In the genomic region with DNA sequence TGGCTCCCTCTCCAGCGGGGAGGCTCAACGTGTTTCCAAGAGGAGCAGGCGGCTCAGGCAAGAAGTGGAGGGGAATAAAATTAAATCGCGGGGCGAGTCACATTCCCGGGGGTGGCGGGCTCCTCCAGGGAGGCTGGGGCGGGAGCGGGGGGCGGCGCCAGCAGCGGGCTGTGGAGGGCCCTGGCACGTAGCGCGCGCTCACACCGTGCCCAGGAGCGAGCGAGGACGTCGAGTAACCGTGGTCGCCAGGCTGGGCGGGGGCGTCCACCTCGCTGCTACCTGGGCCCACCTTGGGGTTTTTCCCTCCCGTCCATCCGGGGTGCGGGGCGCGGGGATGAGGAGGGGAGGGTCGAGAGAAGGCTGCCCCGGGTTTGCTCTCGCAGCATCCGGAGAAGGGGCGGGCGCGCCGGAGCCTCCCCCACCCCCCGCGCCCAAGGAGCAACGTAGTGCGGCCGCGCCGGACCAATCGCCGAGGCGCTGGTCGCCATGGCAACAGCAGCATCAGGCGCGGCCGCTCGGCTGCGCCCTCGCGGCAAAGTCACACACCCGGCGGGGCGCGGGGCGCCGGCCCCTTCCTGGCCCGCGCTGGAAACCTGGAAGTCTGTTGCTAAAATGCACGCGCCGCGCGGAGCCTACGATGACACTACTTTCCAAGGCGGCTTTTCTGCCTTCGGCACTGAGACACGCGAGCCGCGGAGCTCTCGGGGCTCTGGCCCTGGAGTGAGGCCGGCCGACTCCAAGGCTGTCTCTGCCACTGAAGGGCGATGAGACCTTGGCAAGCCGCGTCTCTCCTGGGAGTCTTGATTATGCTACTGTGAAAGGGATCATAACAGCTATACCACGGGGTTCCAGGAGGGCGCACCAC, we compare ENCODE assay signal across 8 cellular contexts. TPM values are rescaled to one million over a fixed set of nuclear protein-coding genes. Genes with fewer than 3 reads are reported as not detected.
DNase-seq lines count a peak whose midpoint lies in the region; ATAC-seq and TF ChIP-seq lines count a peak whose summit lies in the region.

A gene (minus strand): TSS at position 388 of the 865 bp plus-strand sequence. CDS start 415 bp downstream, outside the sequence.

- no peaks in the 10 kb centered on the region for H3K36me3 ChIP-seq in cardiac muscle cell
- H3K36me3 ChIP-seq in tibial artery, result no peaks in the 10 kb centered on the region

- intact Hi-C loops in posterior vena cava (cut with DNase I) (no loop called here), tibial artery (cut with DNase I; ENCODE audit: low total_unique reads) (loop anchor here (10.0 kb wide), 1 partner anchor 58 kb away; no protein-coding TSS in a partner anchor)

- no peak for DNase-seq in GM12864 (ENCODE audit: low read depth)
- peak; percentile 90 for DNase-seq in NCI-H748 (lab: John Stamatoyannopoulos, UW; ENCODE audit: unreplicated experiment)
- peak; percentile 84 for DNase-seq in activated gamma-delta T cell (lab: John Stamatoyannopoulos, UW)
- peak; percentile 23 to 62 for DNase-seq in cardiac muscle cell (ENCODE audit: low read depth in 1 of 2, low spot score in 1 of 2)
- peak; percentile 91 for DNase-seq in posterior vena cava (ENCODE audit: low spot score)
- peak; percentile 54 to 87 for DNase-seq in tibial artery
- no peak for DNase-seq in NOMO-1 treated with DMSO at 0.1 percent for 48 hours (lab: John Stamatoyannopoulos, UW; ENCODE audit: unreplicated experiment)

- ATAC-seq in HG02571 (IDR thresholded peaks at IDR 0.05; ENCODE audit: unreplicated experiment), result peak; percentile 49

- peaks cover 64% of the 10 kb centered on the region for H3K27me3 ChIP-seq in cardiac muscle cell
- peaks cover 0 to 17% of the 10 kb centered on the region in 2 donors for H3K27me3 ChIP-seq in tibial artery

- no peaks in the 10 kb centered on the region for H3K9me3 ChIP-seq in cardiac muscle cell (ENCODE audit: low read depth)
- H3K9me3 ChIP-seq in tibial artery, result no peaks in the 10 kb centered on the region

- H3K27ac ChIP-seq in cardiac muscle cell (no peak within 1 kb of the TSS), tibial artery (peak within 1 kb of the TSS; percentile 67 to 76)

- peak within 1 kb of the TSS; percentile 57 for H3K4me3 ChIP-seq in GM12864 (ENCODE audit: low read depth, low read length)
- no peak within 1 kb of the TSS for H3K4me3 ChIP-seq in cardiac muscle cell
- H3K4me3 ChIP-seq in tibial artery, result peak within 1 kb of the TSS; percentile 52 to 56

- H3K4me1 ChIP-seq in cardiac muscle cell (ENCODE audit: low read depth) (no peaks in the 10 kb centered on the region), tibial artery (peaks cover 0 to 43% (median 34%) of the 10 kb centered on the region in 4 donors)

- TF ChIP-seq CTCF in GM12864 (IDR thresholded peaks at IDR 0.05; ENCODE audit: low read depth, low read length, missing control alignments) (no peak), cardiac muscle cell (IDR thresholded peaks at IDR 0.05; ENCODE audit: low read depth, low read length) (no peak), tibial artery (IDR thresholded peaks at IDR 0.05) (no peak)

RNA-seq across cellular contexts. Expression of the gene that starts here (rescaled TPM):
- 26.4 and 51.7 TPM in 2 replicates for total RNA-seq in cardiac muscle cell
- polyA plus RNA-seq in cardiac muscle cell, result 17.8 and 27.6 TPM in 2 replicates
- total RNA-seq in posterior vena cava, result 10 to 100 TPM; 53.5 to 60.7 TPM

Comparison
In these comparisons a context has a peak if more than half of its experiments do, and no peak if none do; other contexts are left out.
1. DNase-seq: peak in NCI-H748 (single experiment), activated gamma-delta T cell (single experiment), cardiac muscle cell (2 of 2), posterior vena cava (single experiment) and tibial artery (2 of 2); none in GM12864 (single experiment) and NOMO-1 treated with DMSO at 0.1 percent for 48 hours (single experiment).